ENCODE assay signal across 18 cellular contexts in the genomic region with DNA sequence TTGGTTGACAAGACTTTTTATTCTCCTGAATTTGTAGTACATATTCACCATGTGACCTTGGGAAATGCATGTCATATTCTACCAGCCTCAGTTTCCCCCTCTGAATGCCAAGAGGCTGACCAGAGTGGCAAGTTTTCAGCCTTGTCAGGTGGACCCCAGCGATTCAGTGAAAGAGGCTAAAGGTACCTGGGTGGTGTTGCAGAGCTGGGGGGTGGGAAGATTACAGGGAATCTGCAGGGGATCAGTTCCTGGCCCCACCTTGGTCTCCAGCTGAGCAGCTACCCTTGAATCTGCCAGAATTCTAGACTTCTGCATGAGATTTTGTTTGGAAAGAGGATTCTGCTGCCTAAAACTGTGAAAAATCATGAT. TPM values are rescaled to one million over a fixed set of nuclear protein-coding genes. Genes with fewer than 3 reads are reported as not detected.
A peak's percentile ranks its signal among the peaks of the same experiment; 100 is the strongest.
DNase-seq lines count a peak whose midpoint lies in the region; ATAC-seq, FAIRE-seq and TF ChIP-seq lines count a peak whose summit lies in the region.
"Had no signal": no experiment of that assay in that cellular context is flagged by ENCODE, and none has a peak within 500 bp of the region (broad histone marks: within the 10 kb centered on the region; RNA-seq: fewer than 3 reads in every experiment).

No MANE protein-coding gene starts in this region.

- peak overlapping the region; percentile 69 for H3K4me3 Mint-ChIP-seq in activated T-cell treated with anti-CD3 and anti-CD28 coated beads, Interleukin-2, amount 50 U/mL, for 4 hours
- peak overlapping the region; percentile 3 to 84 (median 78) for H3K4me3 Mint-ChIP-seq in CD8-positive, alpha-beta memory T cell
- no peak overlapping the region for H3K4me3 Mint-ChIP-seq in activated CD8-positive, alpha-beta T cell treated with anti-CD3 and anti-CD28 coated beads, Interleukin-2, amount 10 ng/mL, durations not matched to agents 7 days and 5 days
- H3K4me3 Mint-ChIP-seq in osteocyte (ENCODE audit: unreplicated experiment), result no peak overlapping the region
- H3K4me3 Mint-ChIP-seq: nephron progenitor cell had no signal

- no peak for ATAC-seq in activated T-cell treated with anti-CD3 and anti-CD28 coated beads, Interleukin-2, amount 50 U/mL, for 4 hours
- no peak for ATAC-seq in activated CD8-positive, alpha-beta T cell treated with anti-CD3 and anti-CD28 coated beads, Interleukin-2, amount 10 ng/mL, durations not matched to agents 7 days and 5 days
- ATAC-seq in HG03460 (IDR thresholded peaks at IDR 0.05; ENCODE audit: unreplicated experiment) (no peak), pancreas (no peak)

- no peaks in the 10 kb centered on the region for H3K9me3 Mint-ChIP-seq in activated T-cell treated with anti-CD3 and anti-CD28 coated beads, Interleukin-2, amount 50 U/mL, for 4 hours
- no peaks in the 10 kb centered on the region for H3K9me3 Mint-ChIP-seq in CD8-positive, alpha-beta memory T cell
- no peaks in the 10 kb centered on the region for H3K9me3 Mint-ChIP-seq in activated CD8-positive, alpha-beta T cell treated with anti-CD3 and anti-CD28 coated beads, Interleukin-2, amount 10 ng/mL, durations not matched to agents 7 days and 5 days (ENCODE audit: insufficient read depth)
- H3K9me3 Mint-ChIP-seq in osteocyte (ENCODE audit: unreplicated experiment), result no peaks in the 10 kb centered on the region
- H3K9me3 Mint-ChIP-seq: nephron progenitor cell; stimulated activated naive CD8-positive, alpha-beta T cell treated with anti-CD3 and anti-CD28 coated beads, Interleukin-15, amount 100 ng/mL, for 72 hours had no signal

- H3K36me3 Mint-ChIP-seq in activated T-cell treated with anti-CD3 and anti-CD28 coated beads, Interleukin-2, amount 50 U/mL, for 4 hours (ENCODE audit: insufficient read depth), result peaks cover 2% of the 10 kb centered on the region
- H3K36me3 Mint-ChIP-seq in CD8-positive, alpha-beta memory T cell, result no peaks in the 10 kb centered on the region
- H3K36me3 Mint-ChIP-seq in activated CD8-positive, alpha-beta T cell treated with anti-CD3 and anti-CD28 coated beads, Interleukin-2, amount 10 ng/mL, durations not matched to agents 7 days and 5 days (ENCODE audit: low read depth), result peaks cover 11% of the 10 kb centered on the region
- H3K36me3 Mint-ChIP-seq in osteocyte (ENCODE audit: unreplicated experiment), result no peaks in the 10 kb centered on the region

- H3K4me1 ChIP-seq in CD8-positive, alpha-beta memory T cell (ENCODE audit: insufficient read depth, low read length), result peaks cover 90% of the 10 kb centered on the region
- H3K4me1 ChIP-seq in pancreas, result peaks cover 0 to 9% (median 0%) of the 10 kb centered on the region in 3 donors
- H3K4me1 ChIP-seq: psoas muscle had no signal

- FAIRE-seq in pancreas (lab: Jason Lieb, UNC), result no peak
- FAIRE-seq: bronchial epithelial cell, G401.6 had no signal

- intact Hi-C loops in pancreas (cut with DNase I), result loop anchor here (5.0 to 10.0 kb wide), 4 partner anchors 131 to 148 kb away; no protein-coding TSS in a partner anchor

- WGBS in pancreas, 2 donors, result 44 to 50% methylated on average over 1 of the region's 1 CpG

- CTCF ChIA-PET in CD8-positive, alpha-beta memory T cell (lab: Charles Lee), result interaction anchor here (1.3 to 6.3 kb wide), 7 partner anchors 14 to 149 kb away, joined by 3 to 44 read pairs (median 5); no protein-coding TSS in a partner anchor
- CTCF ChIA-PET in activated CD8-positive, alpha-beta T cell treated with anti-CD3 and anti-CD28 coated beads, Interleukin-2, amount 10 ng/mL, durations not matched to agents 7 days and 5 days (lab: Charles Lee), result interaction anchor here (1.1 to 7.4 kb wide), 8 partner anchors 13 to 153 kb away, joined by 3 to 110 read pairs (median 14); a partner anchor contains a TSS

- TF ChIP-seq CTCF in osteocyte (IDR thresholded peaks at IDR 0.05) (no peak), pancreas (IDR thresholded peaks at IDR 0.05) (no peak)

- H3K4me3 ChIP-seq in CD8-positive, alpha-beta memory T cell (ENCODE audit: low read length), result no peak overlapping the region
- H3K4me3 ChIP-seq in pancreas, result no peak overlapping the region
- H3K4me3 ChIP-seq: psoas muscle had no signal

- DNase-seq in activated T-cell treated with anti-CD3 and anti-CD28 coated beads, Interleukin-2, amount 50 U/mL, for 4 hours, result no peak
- DNase-seq in activated T-cell treated with anti-CD3 and anti-CD28 coated beads for 4 hours (no peak), osteocyte (ENCODE audit: extremely low spot score, unreplicated experiment) (peak; percentile 51), NCI-H526 treated with DMSO at 0.1 percent for 48 hours (lab: John Stamatoyannopoulos, UW) (no peak), pancreas (no peak)
- DNase-seq in CD8-positive, alpha-beta memory T cell, result no peak
- DNase-seq in activated CD8-positive, alpha-beta T cell treated with anti-CD3 and anti-CD28 coated beads, Interleukin-2, amount 10 ng/mL, durations not matched to agents 7 days and 5 days, result no peak
- DNase-seq: NCI-H1436 treated with DMSO at 0.1 percent for 48 hours, NCI-H2227 treated with DMSO at 0.1 percent for 48 hours, nephron progenitor cell had no signal

- H3K9me3 ChIP-seq in CD8-positive, alpha-beta memory T cell (ENCODE audit: low read length), result no peaks in the 10 kb centered on the region
- no peaks in the 10 kb centered on the region for H3K9me3 ChIP-seq in pancreas
- H3K9me3 ChIP-seq: psoas muscle had no signal

- POLR2A ChIA-PET in CD8-positive, alpha-beta memory T cell (lab: Charles Lee), result interaction anchor here (1.2 to 3.9 kb wide), 3 partner anchors 12 to 40 kb away, joined by 3 to 21 read pairs (median 5); a partner anchor contains a TSS
- POLR2A ChIA-PET in activated CD8-positive, alpha-beta T cell treated with anti-CD3 and anti-CD28 coated beads, Interleukin-2, amount 10 ng/mL, durations not matched to agents 7 days and 5 days (lab: Charles Lee), result interaction anchor here (0.9 to 9.4 kb wide), 7 partner anchors 9 to 153 kb away, joined by 3 to 118 read pairs (median 9); a partner anchor contains a TSS

- H3K27me3 ChIP-seq in CD8-positive, alpha-beta memory T cell (ENCODE audit: insufficient read depth, low read length, poor library complexity, severe bottlenecking), result no peaks in the 10 kb centered on the region
- no peaks in the 10 kb centered on the region for H3K27me3 ChIP-seq in pancreas

- no peak overlapping the region for H3K27ac ChIP-seq in CD8-positive, alpha-beta memory T cell (ENCODE audit: low read depth, low read length)
- H3K27ac ChIP-seq in pancreas, result peak overlapping the region in 1 of 4 donors; percentile 46
- H3K27ac ChIP-seq: psoas muscle had no signal

- H3K27me3 Mint-ChIP-seq in activated T-cell treated with anti-CD3 and anti-CD28 coated beads, Interleukin-2, amount 50 U/mL, for 4 hours (ENCODE audit: low read depth), result no peaks in the 10 kb centered on the region
- no peaks in the 10 kb centered on the region for H3K27me3 Mint-ChIP-seq in CD8-positive, alpha-beta memory T cell
- H3K27me3 Mint-ChIP-seq in activated CD8-positive, alpha-beta T cell treated with anti-CD3 and anti-CD28 coated beads, Interleukin-2, amount 10 ng/mL, durations not matched to agents 7 days and 5 days (ENCODE audit: low read depth), result no peaks in the 10 kb centered on the region
- H3K27me3 Mint-ChIP-seq in osteocyte (ENCODE audit: unreplicated experiment), result no peaks in the 10 kb centered on the region
- H3K27me3 Mint-ChIP-seq: stimulated activated naive CD8-positive, alpha-beta T cell treated with anti-CD3 and anti-CD28 coated beads, Interleukin-15, amount 100 ng/mL, for 72 hours had no signal

- peaks cover 25% of the 10 kb centered on the region for H3K4me1 Mint-ChIP-seq in activated T-cell treated with anti-CD3 and anti-CD28 coated beads, Interleukin-2, amount 50 U/mL, for 4 hours (ENCODE audit: low read depth)
- H3K4me1 Mint-ChIP-seq in CD8-positive, alpha-beta memory T cell, result peaks cover 26 to 69% (median 65%) of the 10 kb centered on the region in 3 donors
- H3K4me1 Mint-ChIP-seq in activated CD8-positive, alpha-beta T cell treated with anti-CD3 and anti-CD28 coated beads, Interleukin-2, amount 10 ng/mL, durations not matched to agents 7 days and 5 days (ENCODE audit: low read depth), result peaks cover 26% of the 10 kb centered on the region
- no peaks in the 10 kb centered on the region for H3K4me1 Mint-ChIP-seq in osteocyte (ENCODE audit: unreplicated experiment)
- H3K4me1 Mint-ChIP-seq: nephron progenitor cell; stimulated activated naive CD8-positive, alpha-beta T cell treated with anti-CD3 and anti-CD28 coated beads, Interleukin-15, amount 100 ng/mL, for 72 hours had no signal

- H3K36me3 ChIP-seq in CD8-positive, alpha-beta memory T cell (ENCODE audit: insufficient read depth, low read length), result no peaks in the 10 kb centered on the region
- no peaks in the 10 kb centered on the region for H3K36me3 ChIP-seq in pancreas

- H3K27ac Mint-ChIP-seq in CD8-positive, alpha-beta memory T cell, result peak overlapping the region in 6 of 8 donors; percentile 92 to 98 (median 94)
- H3K27ac Mint-ChIP-seq in activated CD8-positive, alpha-beta T cell treated with anti-CD3 and anti-CD28 coated beads, Interleukin-2, amount 10 ng/mL, durations not matched to agents 7 days and 5 days, result peak overlapping the region; percentile 79
- H3K27ac Mint-ChIP-seq in osteocyte (ENCODE audit: unreplicated experiment), result no peak overlapping the region
- H3K27ac Mint-ChIP-seq: nephron progenitor cell had no signal

RNA-seq across cellular contexts. Expression of a gene that starts 27.9 kb away (rescaled TPM):
- under 1 TPM; 0.19 to 0.25 (median 0.24) TPM for total RNA-seq in activated T-cell treated with anti-CD3 and anti-CD28 coated beads, Interleukin-2, amount 50 U/mL, for 4 hours
- total RNA-seq in CD8-positive, alpha-beta memory T cell, result under 1 TPM; 0.24 to 0.35 TPM
- polyA plus RNA-seq in CD8-positive, alpha-beta memory T cell, result 0.16 TPM
- 1 to 10 TPM; 1.4 to 2.2 TPM for total RNA-seq in activated CD8-positive, alpha-beta T cell treated with anti-CD3 and anti-CD28 coated beads, Interleukin-2, amount 10 ng/mL, durations not matched to agents 7 days and 5 days
- total RNA-seq in osteocyte, result 0.05 TPM in 1 of 2 replicates, not detected in the other
- total RNA-seq in pancreas, result 1 to 10 TPM in 2 of 6 donors, under 1 TPM in 4; 0.40 to 1.6 (median 0.81) TPM
- under 1 TPM; 0.21 to 0.23 TPM for polyA plus RNA-seq in pancreas
- total RNA-seq: bronchial epithelial cell, Calu3 had no signal
- polyA plus RNA-seq: mammary epithelial cell had no signal

RNA-seq across cellular contexts. Expression of a gene that starts 40.7 kb away (rescaled TPM):
- 10 to 100 TPM; 23.8 to 32.3 (median 27.4) TPM for total RNA-seq in activated T-cell treated with anti-CD3 and anti-CD28 coated beads, Interleukin-2, amount 50 U/mL, for 4 hours
- total RNA-seq in CD8-positive, alpha-beta memory T cell, result 10 to 100 TPM; 38.4 to 40.5 TPM
- polyA plus RNA-seq in CD8-positive, alpha-beta memory T cell, result 94.0 TPM
- 10 to 100 TPM; 49.0 to 49.3 TPM for total RNA-seq in activated CD8-positive, alpha-beta T cell treated with anti-CD3 and anti-CD28 coated beads, Interleukin-2, amount 10 ng/mL, durations not matched to agents 7 days and 5 days
- total RNA-seq in osteocyte, result not detected in 2 replicates
- 1 to 10 TPM in 1 of 6 donors, under 1 TPM in 5; 0.37 to 1.2 (median 0.58) TPM for total RNA-seq in pancreas
- under 1 TPM; 0.08 to 0.70 TPM for polyA plus RNA-seq in pancreas
- total RNA-seq: bronchial epithelial cell, Calu3, H4, mammary epithelial cell had no signal
- polyA plus RNA-seq: mammary epithelial cell, psoas muscle had no signal

Comparison
In these comparisons a context has a peak if more than half of its experiments do, and no peak if none do; other contexts are left out.
1. H3K4me3 Mint-ChIP-seq: peak in activated T-cell treated with anti-CD3 and anti-CD28 coated beads, Interleukin-2, amount 50 U/mL, for 4 hours (single experiment) and CD8-positive, alpha-beta memory T cell (7 of 7); none in activated CD8-positive, alpha-beta T cell treated with anti-CD3 and anti-CD28 coated beads, Interleukin-2, amount 10 ng/mL, durations not matched to agents 7 days and 5 days (single experiment) and osteocyte (single experiment).
2. RNA of a gene that starts 40.7 kb away (total RNA-seq): 49.0 to 49.3 TPM in activated CD8-positive, alpha-beta T cell treated with anti-CD3 and anti-CD28 coated beads, Interleukin-2, amount 10 ng/mL, durations not matched to agents 7 days and 5 days, 38.4 to 40.5 TPM in CD8-positive, alpha-beta memory T cell and 23.8 to 32.3 TPM in activated T-cell treated with anti-CD3 and anti-CD28 coated beads, Interleukin-2, amount 50 U/mL, for 4 hours; 0.37 to 1.2 TPM in pancreas and not detected in osteocyte; every median in the first group is over 10 times any median in the second.